10 cellular contexts compared by ENCODE assay signal in the genomic region with DNA sequence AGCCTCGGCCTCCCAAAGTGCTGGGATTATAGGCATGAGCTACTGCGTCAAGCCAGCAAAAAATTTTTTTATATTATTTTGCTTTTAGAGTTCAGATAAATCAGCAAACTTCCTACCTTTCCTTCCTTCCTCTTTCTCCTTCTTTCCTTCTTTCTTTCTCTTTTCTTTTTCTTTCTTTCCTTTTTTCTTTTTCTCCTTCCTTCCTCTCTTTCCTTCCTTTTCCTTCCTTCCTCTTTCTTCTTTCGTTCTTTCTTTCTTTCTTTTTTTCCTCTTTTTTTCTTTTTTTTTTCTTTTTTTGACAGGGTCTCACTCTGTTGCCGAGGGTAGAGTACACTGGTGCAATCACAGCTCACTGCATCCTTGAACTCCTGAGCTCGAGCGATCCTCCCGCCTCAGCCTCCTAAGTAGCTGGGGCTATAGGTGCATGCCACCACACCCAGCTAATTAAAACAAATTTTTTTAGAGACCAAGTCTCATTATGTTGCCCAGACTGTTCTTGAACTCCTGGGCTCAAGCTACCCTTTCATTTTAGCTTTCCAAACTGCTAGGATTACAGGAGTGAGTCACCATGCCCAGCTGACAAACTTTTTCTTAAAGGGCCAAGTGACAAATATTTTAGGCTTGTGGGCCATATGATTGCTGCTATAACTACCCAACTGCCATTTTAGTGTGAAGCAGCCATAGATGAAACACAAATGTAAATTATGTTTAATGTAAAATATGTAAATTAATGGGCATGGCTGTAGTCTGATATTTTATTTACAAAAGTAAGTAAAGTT.
DNase-seq lines count a peak whose midpoint lies in the region; TF ChIP-seq lines count a peak whose summit lies in the region.
"Had no signal": no experiment of that assay in that cellular context is flagged by ENCODE, and none has a peak within 500 bp of the region (broad histone marks: within the 10 kb centered on the region; RNA-seq: fewer than 3 reads in every experiment).

No MANE protein-coding gene starts in this region.

- H3K4me3 ChIP-seq in Loucy (ENCODE audit: low read length, poor library complexity, severe bottlenecking): no peak overlapping the region
- H3K4me3 ChIP-seq: sigmoid colon had no signal

- no peaks in the 10 kb centered on the region for H4K20me1 ChIP-seq in Loucy (ENCODE audit: insufficient read depth, low read length, poor library complexity, severe bottlenecking)

- no peaks in the 10 kb centered on the region for H3K9me2 ChIP-seq in Loucy (replicated peaks; ENCODE audit: low read depth, low read length)

- H3K9ac ChIP-seq in Loucy (ENCODE audit: low read depth, low read length, poor library complexity, severe bottlenecking): no peak overlapping the region

- TF ChIP-seq CTCF in Loucy (conservative IDR thresholded peaks at IDR 0.05; ENCODE audit: low read length): no peak

- H3K27me3 ChIP-seq in Loucy (ENCODE audit: insufficient read depth, low read length, poor library complexity, severe bottlenecking): no peaks in the 10 kb centered on the region
- H3K27me3 ChIP-seq: sigmoid colon had no signal

- in situ Hi-C loops in ACHN (cut with HindIII; ENCODE audit: low pct_ligation_motif_present, low pct_unique_long_range_greater_than_20kb, low sequenced_read_pairs): no loop called here

- H3K4me1 ChIP-seq in Loucy (ENCODE audit: insufficient read depth, low read length, poor library complexity, severe bottlenecking): peaks cover 23% of the 10 kb centered on the region
- H3K4me1 ChIP-seq: sigmoid colon had no signal

- H3K36me3 ChIP-seq in Loucy (ENCODE audit: insufficient read depth, low read length): no peaks in the 10 kb centered on the region
- H3K36me3 ChIP-seq: sigmoid colon had no signal

- H3K9me3 ChIP-seq in Loucy (ENCODE audit: insufficient read depth, low read depth, low read length): peaks cover 6% of the 10 kb centered on the region; the same call in 1 of the 2 replicates
- H3K9me3 ChIP-seq: sigmoid colon had no signal

- H2AFZ ChIP-seq in Loucy (ENCODE audit: low read length): no peak overlapping the region

- H3F3A ChIP-seq in Loucy (ENCODE audit: low read depth): peaks cover 10% of the 10 kb centered on the region

- no peaks in the 10 kb centered on the region for H3K79me2 ChIP-seq in Loucy (ENCODE audit: insufficient read depth, low read length)

- DNase-seq in ACHN (peak; percentile 56), amniotic stem cell (lab: John Stamatoyannopoulos, UW) (peak; percentile 59), hepatic stellate cell (ENCODE audit: low spot score) (peak; percentile 26), NCI-H1092 (lab: John Stamatoyannopoulos, UW) (no peak), midbrain (lab: John Stamatoyannopoulos, UW) (no peak), NCI-H2081 (lab: John Stamatoyannopoulos, UW) (no peak), T-helper 1 cell (no peak)
- DNase-seq: activated CD4-positive, alpha-beta T cell treated with anti-CD3 and anti-CD28 coated beads, Interleukin-2, amount 50 U/mL, for 1 hour; sigmoid colon had no signal

- H3K4me2 ChIP-seq in Loucy (ENCODE audit: low read depth, low read length, poor library complexity, severe bottlenecking): peak overlapping the region; percentile 73

Comparison
In these comparisons a context has a peak if more than half of its experiments do, and no peak if none do; other contexts are left out.
1. DNase-seq: peak in ACHN (single experiment), amniotic stem cell (single experiment) and hepatic stellate cell (single experiment); none in NCI-H1092 (single experiment), midbrain (single experiment), NCI-H2081 (0 of 2) and T-helper 1 cell (0 of 5).